In genomic region chr1:163124812-163125211, GRCh38 we compare ENCODE assay signal across 8 cellular contexts. TPM values are rescaled to one million over a fixed set of nuclear protein-coding genes. Genes with fewer than 3 reads are reported as not detected.
"Had no signal": no experiment of that assay in that cellular context is flagged by ENCODE, and none has a peak within 500 bp of the region (broad histone marks: within the 10 kb centered on the region; RNA-seq: fewer than 3 reads in every experiment).

No MANE protein-coding gene starts in this region.

- H3K9me3 Mint-ChIP-seq: HFFc6, IgD-negative memory B cell had no signal

- H3K4me1 ChIP-seq: HAP-1 had no signal

- H2AFZ ChIP-seq: GM23248 had no signal

- H3K4me3 ChIP-seq: GM23248, HAP-1 had no signal

- H3K9me3 ChIP-seq: HAP-1 had no signal

- H3K27ac Mint-ChIP-seq: HFFc6, IgD-negative memory B cell had no signal

- H3K9ac ChIP-seq: GM23248 had no signal

- H3K36me3 Mint-ChIP-seq: IgD-negative memory B cell had no signal

- H3K27ac ChIP-seq: GM23248, HL-60 had no signal

- FAIRE-seq: HepG2 had no signal

- H3K36me3 ChIP-seq: HAP-1 had no signal

- H3K4me1 Mint-ChIP-seq: IgD-negative memory B cell had no signal

- H3K4me3 Mint-ChIP-seq: HFFc6, IgD-negative memory B cell had no signal

- DNase-seq: GM23248, GOT3, H7, HFFc6 had no signal

RNA-seq across cellular contexts. Expression of gene RGS4, which starts 55.7 kb away (rescaled TPM):
- total RNA-seq: HepG2 had no signal
